In the genomic region with DNA sequence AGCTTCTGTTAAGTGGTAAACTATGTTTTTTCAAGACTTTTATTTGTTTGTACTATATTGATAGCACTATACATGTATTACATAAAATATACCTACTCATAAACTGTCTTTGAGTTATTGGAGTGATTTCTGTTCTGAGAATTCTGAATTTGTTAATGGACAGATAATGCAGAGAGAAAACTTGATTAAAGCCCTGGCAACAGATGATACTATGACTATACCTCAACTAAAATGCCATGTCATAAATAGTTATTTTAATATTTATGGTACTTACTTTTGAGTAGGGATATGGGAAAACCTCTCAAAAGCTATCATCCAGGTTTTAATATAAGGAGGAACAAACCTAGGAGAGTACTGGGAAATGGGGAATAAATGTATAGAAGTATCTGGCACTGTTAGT, we compare ENCODE assay signal across 8 cellular contexts.
"Had no signal": no experiment of that assay in that cellular context is flagged by ENCODE, and none has a peak within 500 bp of the region (broad histone marks: within the 10 kb centered on the region; RNA-seq: fewer than 3 reads in every experiment).

No MANE protein-coding gene starts in this region.

- H3K4me1 ChIP-seq: HAP-1 had no signal

- DNase-seq: GM23248, GOT3, H7, HFFc6 had no signal

- H3K36me3 ChIP-seq: HAP-1 had no signal

- ATAC-seq: HCT116, HepG2 had no signal

- H3K27ac ChIP-seq: GM23248, HL-60 had no signal

- H2AFZ ChIP-seq: GM23248 had no signal

- H3K9me3 ChIP-seq: HAP-1 had no signal

- H3K9ac ChIP-seq: GM23248 had no signal

- H3K4me3 ChIP-seq: GM23248, HAP-1 had no signal
